26 cellular contexts compared by ENCODE assay signal in genomic region chr20:50133041-50133440, GRCh38. TPM values are rescaled to one million over a fixed set of nuclear protein-coding genes. Genes with fewer than 3 reads are reported as not detected.
DNase-seq lines count a peak whose midpoint lies in the region; ATAC-seq and TF ChIP-seq lines count a peak whose summit lies in the region.
"Had no signal": no experiment of that assay in that cellular context is flagged by ENCODE, and none has a peak within 500 bp of the region (broad histone marks: within the 10 kb centered on the region; RNA-seq: fewer than 3 reads in every experiment).

No MANE protein-coding gene starts in this region.

- in situ Hi-C loops in transverse colon (cut with MboI; ENCODE audit: low pct_ligation_motif_present in 1 of 4, low pct_unique_long_range_greater_than_20kb in 1 of 4, low sequenced_read_pairs in 3 of 4), result no loop called here

- TF ChIP-seq EP300 in transverse colon (IDR thresholded peaks at IDR 0.05; ENCODE audit: low read depth), result no peak

- H3K27me3 ChIP-seq in right atrium auricular region (no peaks in the 10 kb centered on the region), right cardiac atrium (ENCODE audit: control insufficient read depth, insufficient read depth) (no peaks in the 10 kb centered on the region), esophagus (ENCODE audit: control insufficient read depth in 1 of 2, insufficient read depth in 2 of 2, low read length in 2 of 2) (no peaks in the 10 kb centered on the region), rectal smooth muscle tissue (ENCODE audit: control insufficient read depth, insufficient read depth, low read length) (no peaks in the 10 kb centered on the region), transverse colon (no peaks in the 10 kb centered on the region)
- H3K27me3 ChIP-seq: BE2C, body of pancreas, ovary, upper lobe of right lung had no signal

- H3K9me3 ChIP-seq in right atrium auricular region (no peaks in the 10 kb centered on the region), right cardiac atrium (ENCODE audit: control insufficient read depth, low read length) (no peaks in the 10 kb centered on the region), esophagus (ENCODE audit: control insufficient read depth in 2 of 2, insufficient read depth in 1 of 2, low read depth in 1 of 2, low read length in 1 of 2) (no peaks in the 10 kb centered on the region), transverse colon (no peaks in the 10 kb centered on the region)
- H3K9me3 ChIP-seq: BE2C, body of pancreas, mucosa of descending colon, ovary, upper lobe of right lung had no signal

- 82% methylated on average over 6 of the region's 6 CpGs for WGBS in right cardiac atrium
- 63 to 72% methylated on average over 6 of the region's 6 CpGs for WGBS in esophagus, 2 donors
- 85% methylated on average over 6 of the region's 6 CpGs; no CpG with 5 or more reads in 1 of the 2 donors for WGBS in transverse colon (ENCODE audit: low coverage in 1 of 2), 2 donors

- no peak for TF ChIP-seq POLR2A in transverse colon (IDR thresholded peaks at IDR 0.05)

- H3K4me1 ChIP-seq in right atrium auricular region, result peaks cover 0 to 39% of the 10 kb centered on the region in 2 donors
- peaks cover 14% of the 10 kb centered on the region for H3K4me1 ChIP-seq in right cardiac atrium (ENCODE audit: control insufficient read depth, insufficient read depth, low read length)
- peaks cover 5 to 8% of the 10 kb centered on the region in 2 donors for H3K4me1 ChIP-seq in esophagus (ENCODE audit: control insufficient read depth in 2 of 2, insufficient read depth in 2 of 2, low read length in 1 of 2)
- H3K4me1 ChIP-seq in rectal smooth muscle tissue (ENCODE audit: control insufficient read depth, insufficient read depth, low read length), result peaks cover 18% of the 10 kb centered on the region
- peaks cover 0 to 26% (median 10%) of the 10 kb centered on the region in 4 donors for H3K4me1 ChIP-seq in transverse colon
- H3K4me1 ChIP-seq: BE2C had no signal

- H3K27ac ChIP-seq in right atrium auricular region (peak overlapping the region; percentile 33 to 64), right cardiac atrium (ENCODE audit: low read length) (no peak overlapping the region), esophagus (ENCODE audit: low read depth in 2 of 2, low read length in 1 of 2) (peak overlapping the region; percentile 2 to 33), rectal smooth muscle tissue (ENCODE audit: low read depth, low read length) (peak overlapping the region; percentile 34), transverse colon (peak overlapping the region in 3 of 4 donors; percentile 22 to 80 (median 72))
- H3K27ac ChIP-seq: body of pancreas, ovary, upper lobe of right lung had no signal

- intact Hi-C loops in right cardiac atrium (cut with DNase I) (no loop called here), transverse colon (cut with DNase I; ENCODE audit: low total_unique reads) (no loop called here)

- ATAC-seq in right cardiac atrium, result no peak
- ATAC-seq in GM19467 (IDR thresholded peaks at IDR 0.05; ENCODE audit: unreplicated experiment), result no peak
- ATAC-seq: body of pancreas, mucosa of descending colon, PC-3, upper lobe of right lung had no signal

- H3K36me3 ChIP-seq in right atrium auricular region (peaks cover 37% of the 10 kb centered on the region), esophagus (ENCODE audit: control insufficient read depth in 2 of 2, insufficient read depth in 2 of 2, low read length in 1 of 2) (peaks cover 10 to 52% of the 10 kb centered on the region in 2 donors), rectal smooth muscle tissue (ENCODE audit: control insufficient read depth, insufficient read depth, low read length) (peaks cover 8% of the 10 kb centered on the region), transverse colon (peaks cover 0 to 5% (median 0%) of the 10 kb centered on the region in 4 donors)
- H3K36me3 ChIP-seq: ovary had no signal

- no peak for TF ChIP-seq CTCF in right atrium auricular region (IDR thresholded peaks at IDR 0.05)
- no peak for TF ChIP-seq CTCF in transverse colon (IDR thresholded peaks at IDR 0.05)

- H3K4me3 ChIP-seq in right atrium auricular region, result no peak overlapping the region
- H3K4me3 ChIP-seq in right cardiac atrium (ENCODE audit: low read length), result no peak overlapping the region
- no peak overlapping the region for H3K4me3 ChIP-seq in esophagus (ENCODE audit: low read depth in 1 of 2, low read length in 2 of 2)
- H3K4me3 ChIP-seq in rectal smooth muscle tissue (ENCODE audit: low read length), result no peak overlapping the region
- H3K4me3 ChIP-seq in transverse colon, result no peak overlapping the region
- H3K4me3 ChIP-seq: body of pancreas, GM12878, mucosa of descending colon, ovary, upper lobe of right lung had no signal

- no peak overlapping the region for H3K9ac ChIP-seq in rectal smooth muscle tissue (ENCODE audit: low read length)

- DNase-seq in right atrium auricular region (ENCODE audit: low spot score) (no peak), right cardiac atrium (no peak), transverse colon (no peak), cerebellum (ENCODE audit: low spot score) (no peak), DMS53 treated with DMSO at 0.1 percent for 48 hours (lab: John Stamatoyannopoulos, UW; ENCODE audit: unreplicated experiment) (no peak)
- DNase-seq: activated naive CD4-positive, alpha-beta T cell treated with anti-CD3 and anti-CD28 coated beads, Interleukin-2, amount 10 ng/mL, durations not matched to agents 7 days and 5 days; BE2C; body of pancreas; CD8-positive, alpha-beta memory T cell; cerebellar nuclear complex; DMS153; Karpas-422; mucosa of descending colon; NCI-H1436 treated with DMSO at 0.1 percent for 48 hours; NCI-H2171 treated with DMSO at 0.1 percent for 48 hours; NCI-H524; ovary; PC-3; SHP77 treated with DMSO at 0.1 percent for 48 hours; stimulated activated CD8-positive, alpha-beta memory T cell treated with anti-CD3 and anti-CD28 coated beads, Interleukin-4, amount 100 ng/mL, for 48 hours; T-helper 2 cell; upper lobe of right lung had no signal

RNA-seq across cellular contexts. Expression of gene UBE2V1, which starts 20.1 kb away (rescaled TPM):
- total RNA-seq in right atrium auricular region, result 10 to 100 TPM; 61.2 to 70.2 TPM
- 100 to 1,000 TPM in 1 of 4 donors, 10 to 100 TPM in 3; 86.8 to 120 (median 91.9) TPM for total RNA-seq in right cardiac atrium
- polyA plus RNA-seq in right cardiac atrium, result 86.0 TPM
- 10 to 100 TPM; 57.4 to 73.1 TPM for polyA plus RNA-seq in esophagus
- 100 to 1,000 TPM in 1 of 4 donors, 10 to 100 TPM in 3; 23.7 to 104 (median 62.8) TPM for total RNA-seq in transverse colon
- 69.1 TPM for total RNA-seq in cerebellum

RNA-seq across cellular contexts. Expression of gene PEDS1, which starts 20.5 kb away (rescaled TPM):
- total RNA-seq in right atrium auricular region, result 10 to 100 TPM; 26.1 to 30.7 TPM
- 10 to 100 TPM; 19.3 to 25.2 (median 21.6) TPM for total RNA-seq in right cardiac atrium
- 26.8 TPM for polyA plus RNA-seq in right cardiac atrium
- polyA plus RNA-seq in esophagus, result 10 to 100 TPM; 31.5 to 56.2 TPM
- 10 to 100 TPM in 3 of 4 donors, 1 to 10 TPM in 1; 9.6 to 30.9 (median 23.2) TPM for total RNA-seq in transverse colon
- total RNA-seq in cerebellum, result 8.6 TPM

RNA-seq across cellular contexts. Expression of gene CEBPB, which starts 57.6 kb away (rescaled TPM):
- total RNA-seq in right atrium auricular region (100 to 1,000 TPM in 1 of 2 donors, 10 to 100 TPM in 1; 61.3 to 102 TPM), right cardiac atrium (10 to 100 TPM; 46.2 to 92.4 (median 64.3) TPM), transverse colon (10 to 100 TPM; 26.1 to 78.9 (median 57.1) TPM), cerebellum (1.7 TPM)
- polyA plus RNA-seq in right cardiac atrium (16.4 TPM), esophagus (10 to 100 TPM in 1 of 2 donors, 1 to 10 TPM in 1; 6.9 to 19.6 TPM)
